27 cellular contexts compared by ENCODE assay signal in the genomic region with DNA sequence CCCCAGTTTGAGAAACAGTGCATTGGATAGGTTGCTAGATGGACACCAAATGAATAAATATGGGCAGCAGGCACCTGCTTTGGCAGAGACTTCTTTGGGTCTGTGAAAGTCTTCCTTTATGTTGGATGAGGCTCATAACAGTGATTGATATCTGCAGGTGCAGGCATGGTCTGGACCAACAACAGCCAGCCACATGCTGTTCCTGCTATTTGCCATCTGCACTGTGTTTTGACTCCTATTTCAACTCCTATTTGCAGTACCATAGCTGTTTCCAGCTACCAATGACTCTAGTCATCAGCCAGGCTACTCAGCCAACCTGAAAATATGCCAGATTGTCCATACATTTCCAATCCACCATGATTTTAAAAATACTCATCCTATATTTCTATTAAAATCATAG.
A peak's percentile ranks its signal among the peaks of the same experiment; 100 is the strongest.
DNase-seq lines count a peak whose midpoint lies in the region; ATAC-seq and TF ChIP-seq lines count a peak whose summit lies in the region.
"Had no signal": no experiment of that assay in that cellular context is flagged by ENCODE, and none has a peak within 500 bp of the region (broad histone marks: within the 10 kb centered on the region; RNA-seq: fewer than 3 reads in every experiment).

No MANE protein-coding gene starts in this region.

- H3K4me1 ChIP-seq in esophagus muscularis mucosa, result peaks cover 0 to 7% (median 3%) of the 10 kb centered on the region in 4 donors
- H3K4me1 ChIP-seq: BE2C, SJSA1 had no signal

- CTCF ChIA-PET in CD4-positive, alpha-beta T cell (lab: Charles Lee), result no interaction called here

- no peak for ATAC-seq in GM21576 (IDR thresholded peaks at IDR 0.05; ENCODE audit: unreplicated experiment)
- ATAC-seq in activated naive CD4-positive, alpha-beta T cell treated with anti-CD3 and anti-CD28 coated beads, Interleukin-2, amount 50 U/mL, for 72 hours, result no peak
- no peak for ATAC-seq in CD4-positive, alpha-beta T cell (ENCODE audit: poor library complexity)
- ATAC-seq: mucosa of descending colon; stimulated activated naive B cell treated with anti-CD40 and anti-IgM and Interleukin-4, amounts not matched to agents 10 μg/mL and 1 μg/mL and 100 μg/mL, for 72 hours had no signal

- peaks cover 0 to 2% of the 10 kb centered on the region in 2 donors for H3K9me3 Mint-ChIP-seq in activated naive CD4-positive, alpha-beta T cell treated with anti-CD3 and anti-CD28 coated beads, Interleukin-2, amount 50 U/mL, for 72 hours
- peaks cover 5% of the 10 kb centered on the region for H3K9me3 Mint-ChIP-seq in CD4-positive, alpha-beta T cell
- H3K9me3 Mint-ChIP-seq: activated CD4-positive, alpha-beta T cell treated with anti-CD3 and anti-CD28 coated beads, Interleukin-2, amount 10 ng/mL, durations not matched to agents 24 days and 14 days; activated naive CD8-positive, alpha-beta T cell treated with anti-CD3 and anti-CD28 coated beads for 36 hours; H9 had no signal

- DNase-seq in COR-L47 (lab: John Stamatoyannopoulos, UW) (peak; percentile 35), LHCN-M2 (ENCODE audit: low read depth) (peak; percentile 57), NCI-H2196 treated with DMSO at 0.1 percent for 48 hours (lab: John Stamatoyannopoulos, UW; ENCODE audit: unreplicated experiment) (peak; percentile 29), esophagus muscularis mucosa (ENCODE audit: extremely low spot score) (peak; percentile 62)
- no peak for DNase-seq in effector CD4-positive, alpha-beta T cell
- DNase-seq in activated naive CD4-positive, alpha-beta T cell treated with anti-CD3 and anti-CD28 coated beads, Interleukin-2, amount 50 U/mL, for 72 hours (ENCODE audit: low spot score in 2 of 2), result no peak
- DNase-seq in CD4-positive, alpha-beta T cell, result no peak
- DNase-seq: activated CD4-positive, alpha-beta T cell treated with anti-CD3 and anti-CD28 coated beads, Interleukin-2, amount 10 ng/mL, durations not matched to agents 24 days and 14 days; activated naive CD8-positive, alpha-beta T cell treated with anti-CD3 and anti-CD28 coated beads for 36 hours; BE2C; DMS79; effector CD8-positive, alpha-beta T cell; H9; mucosa of descending colon; NCI-H2029; NCI-H526 treated with DMSO at 0.1 percent for 48 hours; nephron progenitor cell; small intestine; stimulated activated naive B cell treated with anti-CD40 and anti-IgM and Interleukin-4, amounts not matched to agents 10 μg/mL and 1 μg/mL and 100 μg/mL, for 72 hours; substantia nigra; T1000; upper lobe of left lung had no signal

- TF ChIP-seq CTCF in esophagus muscularis mucosa (IDR thresholded peaks at IDR 0.05), result no peak
- TF ChIP-seq CTCF in CD4-positive, alpha-beta T cell (IDR thresholded peaks at IDR 0.05), result no peak

- H3K27me3 Mint-ChIP-seq in CD4-positive, alpha-beta T cell, result no peaks in the 10 kb centered on the region
- H3K27me3 Mint-ChIP-seq: activated CD4-positive, alpha-beta T cell treated with anti-CD3 and anti-CD28 coated beads, Interleukin-2, amount 10 ng/mL, durations not matched to agents 24 days and 14 days; activated naive CD8-positive, alpha-beta T cell treated with anti-CD3 and anti-CD28 coated beads for 36 hours had no signal

- no peak for TF ChIP-seq POLR2A in esophagus muscularis mucosa (IDR thresholded peaks at IDR 0.05; ENCODE audit: low read depth)

- no peaks in the 10 kb centered on the region for H3K9me3 ChIP-seq in esophagus muscularis mucosa
- H3K9me3 ChIP-seq in CD4-positive, alpha-beta T cell (ENCODE audit: control insufficient read depth, low read length), result no peaks in the 10 kb centered on the region
- H3K9me3 ChIP-seq: ascending aorta, BE2C, mucosa of descending colon, SJSA1, upper lobe of left lung had no signal

- no peaks in the 10 kb centered on the region for H3K27me3 ChIP-seq in esophagus muscularis mucosa
- H3K27me3 ChIP-seq in CD4-positive, alpha-beta T cell (ENCODE audit: control insufficient read depth, insufficient read depth, low read length), result no peaks in the 10 kb centered on the region
- H3K27me3 ChIP-seq: ascending aorta, BE2C, hepatocyte, SJSA1, upper lobe of left lung had no signal

- no peak overlapping the region for H3K27ac ChIP-seq in esophagus muscularis mucosa (replicated peaks in 1 of 4)
- H3K27ac ChIP-seq in CD4-positive, alpha-beta T cell (ENCODE audit: low read depth, low read length), result no peak overlapping the region
- H3K27ac ChIP-seq: ascending aorta, hepatocyte, KMS-11, SJSA1, upper lobe of left lung had no signal

- H3K4me3 Mint-ChIP-seq in CD4-positive, alpha-beta T cell, result no peak overlapping the region
- H3K4me3 Mint-ChIP-seq: activated CD4-positive, alpha-beta T cell treated with anti-CD3 and anti-CD28 coated beads, Interleukin-2, amount 10 ng/mL, durations not matched to agents 24 days and 14 days; activated naive CD8-positive, alpha-beta T cell treated with anti-CD3 and anti-CD28 coated beads for 36 hours; H9; nephron progenitor cell; stimulated activated naive B cell treated with anti-CD40 and anti-IgM and Interleukin-4, amounts not matched to agents 10 μg/mL and 1 μg/mL and 100 μg/mL, for 72 hours had no signal

- peaks cover 0 to 4% of the 10 kb centered on the region in 2 donors for H3K36me3 Mint-ChIP-seq in activated naive CD4-positive, alpha-beta T cell treated with anti-CD3 and anti-CD28 coated beads, Interleukin-2, amount 50 U/mL, for 72 hours
- no peaks in the 10 kb centered on the region for H3K36me3 Mint-ChIP-seq in CD4-positive, alpha-beta T cell (ENCODE audit: low read depth)

- no peak for TF ChIP-seq EP300 in esophagus muscularis mucosa (IDR thresholded peaks at IDR 0.05)

- no peaks in the 10 kb centered on the region for H3K4me1 Mint-ChIP-seq in CD4-positive, alpha-beta T cell (ENCODE audit: low read depth)
- H3K4me1 Mint-ChIP-seq: activated CD4-positive, alpha-beta T cell treated with anti-CD3 and anti-CD28 coated beads, Interleukin-2, amount 10 ng/mL, durations not matched to agents 24 days and 14 days; activated naive CD8-positive, alpha-beta T cell treated with anti-CD3 and anti-CD28 coated beads for 36 hours; nephron progenitor cell had no signal

- no peak overlapping the region for H3K27ac Mint-ChIP-seq in activated naive CD4-positive, alpha-beta T cell treated with anti-CD3 and anti-CD28 coated beads, Interleukin-2, amount 50 U/mL, for 72 hours
- no peak overlapping the region for H3K27ac Mint-ChIP-seq in CD4-positive, alpha-beta T cell
- H3K27ac Mint-ChIP-seq: activated CD4-positive, alpha-beta T cell treated with anti-CD3 and anti-CD28 coated beads, Interleukin-2, amount 10 ng/mL, durations not matched to agents 24 days and 14 days; activated naive CD8-positive, alpha-beta T cell treated with anti-CD3 and anti-CD28 coated beads for 36 hours; H9; nephron progenitor cell; stimulated activated naive B cell treated with anti-CD40 and anti-IgM and Interleukin-4, amounts not matched to agents 10 μg/mL and 1 μg/mL and 100 μg/mL, for 72 hours had no signal

- H3K36me3 ChIP-seq in esophagus muscularis mucosa, result no peaks in the 10 kb centered on the region
- H3K36me3 ChIP-seq: ascending aorta, BE2C, SJSA1, upper lobe of left lung had no signal

- intact Hi-C loops in esophagus muscularis mucosa (cut with DNase I), result no loop called here
- intact Hi-C loops in CD4-positive, alpha-beta T cell (cut with DNase I, micrococcal nuclease), result no loop called here

- POLR2A ChIA-PET in CD4-positive, alpha-beta T cell (lab: Charles Lee), result no interaction called here

- no peak overlapping the region for H3K4me3 ChIP-seq in esophagus muscularis mucosa
- H3K4me3 ChIP-seq: ascending aorta, hepatocyte, mucosa of descending colon, SJSA1, upper lobe of left lung had no signal

Comparison
In these comparisons a context has a peak if more than half of its experiments do, and no peak if none do; other contexts are left out.
1. DNase-seq: peak in COR-L47 (single experiment), LHCN-M2 (single experiment), NCI-H2196 treated with DMSO at 0.1 percent for 48 hours (single experiment) and esophagus muscularis mucosa (single experiment); none in effector CD4-positive, alpha-beta T cell (single experiment), activated naive CD4-positive, alpha-beta T cell treated with anti-CD3 and anti-CD28 coated beads, Interleukin-2, amount 50 U/mL, for 72 hours (0 of 2) and CD4-positive, alpha-beta T cell (0 of 10).